Comparison of ENCODE assay signal across 10 cellular contexts in the genomic region with DNA sequence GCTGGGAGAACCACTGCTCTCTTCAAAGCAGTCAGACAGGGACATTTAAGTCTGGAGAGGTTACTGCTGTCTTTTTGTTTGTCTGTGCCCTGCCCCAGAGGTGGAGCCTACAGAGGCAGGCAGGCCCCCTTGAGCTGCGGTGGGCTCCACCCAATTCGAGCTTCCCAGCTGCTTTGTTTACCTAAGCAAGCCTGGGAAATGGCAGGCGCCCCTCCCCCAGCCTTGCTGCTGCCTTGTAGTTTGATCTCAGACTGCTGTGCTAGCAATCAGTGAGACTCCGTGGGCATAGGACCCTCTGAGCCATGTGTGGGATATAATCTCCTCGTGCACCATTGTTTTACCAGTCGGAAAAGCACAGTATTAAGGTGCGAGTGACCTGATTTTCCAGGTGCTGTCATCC. TPM values are rescaled to one million over a fixed set of nuclear protein-coding genes. Genes with fewer than 3 reads are reported as not detected.
"Had no signal": no experiment of that assay in that cellular context is flagged by ENCODE, and none has a peak within 500 bp of the region (broad histone marks: within the 10 kb centered on the region; RNA-seq: fewer than 3 reads in every experiment).

No MANE protein-coding gene starts in this region.

RNA-seq across cellular contexts. Expression of a gene that starts 40.0 kb away (rescaled TPM):
- total RNA-seq: OCI-LY7, PC-3, PC-9, Right ventricle myocardium inferior, Right ventricle myocardium superior, RPMI7951, SJCRH30, SJSA1, SK-MEL-5 had no signal
- polyA plus RNA-seq: SK-N-SH had no signal
